ENCODE assay signal across 15 cellular contexts in the genomic region with DNA sequence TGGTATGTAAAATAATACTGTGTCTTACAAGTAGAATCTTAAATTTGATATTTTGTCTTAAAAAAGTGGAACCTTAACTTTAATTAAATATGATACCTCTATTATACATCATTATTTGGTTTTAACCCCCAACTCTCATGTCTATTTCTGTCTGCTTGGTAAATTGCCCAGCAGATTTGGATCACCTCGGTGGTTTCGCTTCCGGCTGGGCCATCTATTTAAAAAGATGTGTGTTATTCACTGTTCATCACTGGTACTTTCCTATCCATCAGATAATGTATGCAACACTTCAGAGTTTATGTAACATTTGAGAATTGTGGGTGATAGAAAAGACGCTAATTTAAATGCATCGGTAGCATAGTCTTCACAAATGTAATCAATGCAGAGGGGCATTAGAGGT.
"Had no signal": no experiment of that assay in that cellular context is flagged by ENCODE, and none has a peak within 500 bp of the region (broad histone marks: within the 10 kb centered on the region; RNA-seq: fewer than 3 reads in every experiment).

No MANE protein-coding gene starts in this region.

- H3K27me3 ChIP-seq: foreskin keratinocyte, upper lobe of right lung had no signal

- ATAC-seq: activated CD8-positive, alpha-beta memory T cell treated with anti-CD3 and anti-CD28 coated beads, Interleukin-2, amount 10 ng/mL, durations not matched to agents 7 days and 5 days; effector memory CD8-positive, alpha-beta T cell; foreskin keratinocyte; natural killer cell treated with Interleukin-12 subunit alpha and Interleukin-12 subunit beta and Interleukin-15 and Interleukin-18, amount 100 ng/mL, for 72 hours; stimulated activated effector memory CD8-positive, alpha-beta T cell treated with anti-CD3 and anti-CD28 coated beads, Interleukin-12 subunit alpha, Interleukin-12 subunit beta, amount 100 ng/mL, for 72 hours; upper lobe of right lung had no signal

- H3K36me3 ChIP-seq: thoracic aorta, upper lobe of right lung had no signal

- H3K27me3 Mint-ChIP-seq: activated CD4-positive, alpha-beta memory T cell treated with anti-CD3 and anti-CD28 coated beads for 36 hours; activated CD8-positive, alpha-beta memory T cell treated with anti-CD3 and anti-CD28 coated beads, Interleukin-2, amount 10 ng/mL, durations not matched to agents 7 days and 5 days; effector memory CD8-positive, alpha-beta T cell; natural killer cell treated with Interleukin-12 subunit alpha and Interleukin-12 subunit beta and Interleukin-15 and Interleukin-18, amount 100 ng/mL, for 72 hours had no signal

- DNase-seq: activated CD4-positive, alpha-beta memory T cell treated with anti-CD3 and anti-CD28 coated beads for 36 hours; activated CD4-positive, alpha-beta T cell treated with anti-CD3 and anti-CD28 coated beads for 1 hour; activated CD8-positive, alpha-beta memory T cell treated with anti-CD3 and anti-CD28 coated beads, Interleukin-2, amount 10 ng/mL, durations not matched to agents 7 days and 5 days; activated effector memory CD4-positive, alpha-beta T cell treated with anti-CD3 and anti-CD28 coated beads, Interleukin-2, amount 50 U/mL, for 16 hours; activated T-cell treated with anti-CD3 and anti-CD28 coated beads, Interleukin-2, amount 50 U/mL, for 1 hour; anterior cingulate cortex; dermis blood vessel endothelial cell; effector memory CD8-positive, alpha-beta T cell; foreskin keratinocyte; nucleus accumbens; posterior cingulate gyrus; upper lobe of right lung had no signal

- H3K9me3 ChIP-seq: thoracic aorta, upper lobe of right lung had no signal

- H3K9me3 Mint-ChIP-seq: activated CD4-positive, alpha-beta memory T cell treated with anti-CD3 and anti-CD28 coated beads for 36 hours; natural killer cell treated with Interleukin-12 subunit alpha and Interleukin-12 subunit beta and Interleukin-15 and Interleukin-18, amount 100 ng/mL, for 72 hours had no signal

- H3K4me3 Mint-ChIP-seq: activated CD4-positive, alpha-beta memory T cell treated with anti-CD3 and anti-CD28 coated beads for 36 hours; activated CD8-positive, alpha-beta memory T cell treated with anti-CD3 and anti-CD28 coated beads, Interleukin-2, amount 10 ng/mL, durations not matched to agents 7 days and 5 days; effector memory CD8-positive, alpha-beta T cell; natural killer cell treated with Interleukin-12 subunit alpha and Interleukin-12 subunit beta and Interleukin-15 and Interleukin-18, amount 100 ng/mL, for 72 hours; stimulated activated effector memory CD8-positive, alpha-beta T cell treated with anti-CD3 and anti-CD28 coated beads, Interleukin-12 subunit alpha, Interleukin-12 subunit beta, amount 100 ng/mL, for 72 hours had no signal

- H3K27ac Mint-ChIP-seq: activated CD4-positive, alpha-beta memory T cell treated with anti-CD3 and anti-CD28 coated beads for 36 hours; activated CD8-positive, alpha-beta memory T cell treated with anti-CD3 and anti-CD28 coated beads, Interleukin-2, amount 10 ng/mL, durations not matched to agents 7 days and 5 days; effector memory CD8-positive, alpha-beta T cell; natural killer cell treated with Interleukin-12 subunit alpha and Interleukin-12 subunit beta and Interleukin-15 and Interleukin-18, amount 100 ng/mL, for 72 hours; stimulated activated effector memory CD8-positive, alpha-beta T cell treated with anti-CD3 and anti-CD28 coated beads, Interleukin-12 subunit alpha, Interleukin-12 subunit beta, amount 100 ng/mL, for 72 hours had no signal

- H3K27ac ChIP-seq: foreskin keratinocyte, thoracic aorta, upper lobe of right lung had no signal

- H3K4me1 ChIP-seq: upper lobe of right lung had no signal

- H3K4me3 ChIP-seq: thoracic aorta, upper lobe of right lung had no signal
